ENCODE assay signal across 9 cellular contexts in genomic region chr5:110258460-110258859, GRCh38.
DNase-seq lines count a peak whose midpoint lies in the region; ATAC-seq, FAIRE-seq and TF ChIP-seq lines count a peak whose summit lies in the region.
"Had no signal": no experiment of that assay in that cellular context is flagged by ENCODE, and none has a peak within 500 bp of the region (broad histone marks: within the 10 kb centered on the region; RNA-seq: fewer than 3 reads in every experiment).

No MANE protein-coding gene starts in this region.

- DNase-seq in EL (peak; percentile 47), NCI-H2107 (lab: John Stamatoyannopoulos, UW) (peak; percentile 25), bronchial epithelial cell (ENCODE audit: low read depth) (peak; percentile 56), neuronal stem cell (ENCODE audit: low spot score) (peak; percentile 65), NCI-H1105 treated with DMSO at 0.1 percent for 48 hours (lab: John Stamatoyannopoulos, UW) (no peak), transverse colon (no peak)

- ATAC-seq in GM19023 (IDR thresholded peaks at IDR 0.05; ENCODE audit: unreplicated experiment), result no peak
- ATAC-seq in GM19397 (IDR thresholded peaks at IDR 0.05; ENCODE audit: unreplicated experiment), result no peak

- H3K9me3 ChIP-seq in neuronal stem cell (replicated peaks in 1 of 2; ENCODE audit: control insufficient read depth in 2 of 2, insufficient read depth in 1 of 2, low read depth in 1 of 2, low read length in 2 of 2) (peaks cover 0 to 3% of the 10 kb centered on the region in 2 donors), transverse colon (no peaks in the 10 kb centered on the region)

- peak overlapping the region; percentile 40 for H3K18ac ChIP-seq in neuronal stem cell (ENCODE audit: low read length)

- H3K14ac ChIP-seq in neuronal stem cell (ENCODE audit: low read length), result no peak overlapping the region

- H2AFZ ChIP-seq in neuronal stem cell (ENCODE audit: low read length), result peak overlapping the region; percentile 64

- no peak overlapping the region for H3K4ac ChIP-seq in neuronal stem cell (ENCODE audit: low read length)

- H3K23ac ChIP-seq in neuronal stem cell (ENCODE audit: low read depth, low read length, poor library complexity), result no peak overlapping the region

- TF ChIP-seq CTCF in bronchial epithelial cell (IDR thresholded peaks at IDR 0.05; ENCODE audit: insufficient read depth, low read length, severe bottlenecking) (no peak), transverse colon (IDR thresholded peaks at IDR 0.05) (no peak)

- H3K4me2 ChIP-seq in neuronal stem cell (ENCODE audit: insufficient read depth, low read length, poor library complexity, severe bottlenecking), result peak overlapping the region; percentile 29

- no peak overlapping the region for H4K8ac ChIP-seq in neuronal stem cell (ENCODE audit: low read depth, low read length)

- H2BK15ac ChIP-seq in neuronal stem cell (ENCODE audit: low read length), result no peak overlapping the region

- H3K27me3 ChIP-seq in bronchial epithelial cell (ENCODE audit: control insufficient read depth, insufficient read depth, low read length) (no peaks in the 10 kb centered on the region), neuronal stem cell (ENCODE audit: control insufficient read depth in 3 of 3, insufficient read depth in 3 of 3, low read depth in 1 of 3, low read length in 3 of 3) (no peaks in the 10 kb centered on the region), transverse colon (no peaks in the 10 kb centered on the region)
- H3K27me3 ChIP-seq: adrenal gland had no signal

- H2BK12ac ChIP-seq in neuronal stem cell (ENCODE audit: low read length), result no peak overlapping the region

- FAIRE-seq in bronchial epithelial cell (lab: Jason Lieb, UNC), result no peak

- no peak overlapping the region for H3K9ac ChIP-seq in neuronal stem cell (ENCODE audit: low read depth, low read length, poor library complexity)

- H2BK120ac ChIP-seq in neuronal stem cell (ENCODE audit: low read depth, low read length), result no peak overlapping the region

- no CpG with 5 or more reads among the region's 2 CpGs for WGBS in neuronal stem cell (ENCODE audit: extremely low coverage in 2 of 2, insufficient read length in 2 of 2, insufficient replicate concordance in 1 of 2), 2 donors
- WGBS in transverse colon (ENCODE audit: low coverage in 1 of 2), 2 donors, result 73% methylated on average over 2 of the region's 2 CpGs; no CpG with 5 or more reads in 1 of the 2 donors

- in situ Hi-C loops in transverse colon (cut with MboI; ENCODE audit: low pct_ligation_motif_present in 1 of 4, low pct_unique_long_range_greater_than_20kb in 1 of 4, low sequenced_read_pairs in 3 of 4), result no loop called here

- no peak overlapping the region for H2BK5ac ChIP-seq in neuronal stem cell (ENCODE audit: low read length)

- H3K27ac ChIP-seq in neuronal stem cell (replicated peaks; ENCODE audit: low read length), result peak overlapping the region; percentile 97
- H3K27ac ChIP-seq in transverse colon, result peak overlapping the region in 1 of 4 donors; percentile 5
- H3K27ac ChIP-seq: adrenal gland had no signal

- intact Hi-C loops in transverse colon (cut with DNase I; ENCODE audit: low total_unique reads), result no loop called here

- TF ChIP-seq EP300 in transverse colon (IDR thresholded peaks at IDR 0.05; ENCODE audit: low read depth), result no peak

- H3K4me3 ChIP-seq in bronchial epithelial cell (ENCODE audit: low read depth, low read length) (no peak overlapping the region), neuronal stem cell (ENCODE audit: low read length in 2 of 2) (peak overlapping the region in 1 of 2 donors; percentile 39), transverse colon (no peak overlapping the region)
- H3K4me3 ChIP-seq: adrenal gland had no signal

- H2AK5ac ChIP-seq in neuronal stem cell (ENCODE audit: low read depth, low read length), result no peak overlapping the region

- no peak overlapping the region for H4K91ac ChIP-seq in neuronal stem cell (ENCODE audit: low read depth, low read length, poor library complexity)

- H3K36me3 ChIP-seq in bronchial epithelial cell (ENCODE audit: control insufficient read depth, insufficient read depth, low read length), result no peaks in the 10 kb centered on the region
- no peaks in the 10 kb centered on the region for H3K36me3 ChIP-seq in neuronal stem cell (replicated peaks in 1 of 2; ENCODE audit: control insufficient read depth in 2 of 2, insufficient read depth in 2 of 2, low read length in 2 of 2)
- no peaks in the 10 kb centered on the region for H3K36me3 ChIP-seq in transverse colon
- H3K36me3 ChIP-seq: adrenal gland had no signal

- TF ChIP-seq POLR2A in transverse colon (IDR thresholded peaks at IDR 0.05), result no peak

- H3K79me1 ChIP-seq in neuronal stem cell (ENCODE audit: low read depth, low read length), result no peaks in the 10 kb centered on the region

- H3K4me1 ChIP-seq in neuronal stem cell (ENCODE audit: control insufficient read depth in 2 of 2, insufficient read depth in 1 of 2, low read depth in 1 of 2, low read length in 2 of 2) (peaks cover 13 to 18% of the 10 kb centered on the region in 2 donors), transverse colon (peaks cover 0 to 8% (median 0%) of the 10 kb centered on the region in 4 donors)

Comparison
In these comparisons a context has a peak if more than half of its experiments do, and no peak if none do; other contexts are left out.
1. DNase-seq: peak in EL (single experiment), NCI-H2107 (single experiment), bronchial epithelial cell (single experiment) and neuronal stem cell (single experiment); none in NCI-H1105 treated with DMSO at 0.1 percent for 48 hours (single experiment) and transverse colon (single experiment).